In genomic region chr6:158233214-158233795, GRCh38 we compare ENCODE assay signal across 7 cellular contexts.
DNase-seq lines count a peak whose midpoint lies in the region; ATAC-seq, FAIRE-seq and TF ChIP-seq lines count a peak whose summit lies in the region.

No MANE protein-coding gene starts in this region.

- peaks cover 29% of the 10 kb centered on the region; the same call in 1 of the 2 replicates for H3F3A ChIP-seq in PC-9 (ENCODE audit: insufficient read depth, low read depth)

- H3K9me3 ChIP-seq in PC-9 (ENCODE audit: insufficient read depth, low read depth), result no peaks in the 10 kb centered on the region

- H3K4me3 ChIP-seq in PC-9, result peak overlapping the region; percentile 73

- DNase-seq in GM19239 (ENCODE audit: insufficient read length, low spot score) (no peak), PC-9 (no peak), nephron progenitor cell (peak; percentile 23), islet precursor cell (no peak)
- no peak for DNase-seq in effector memory CD8-positive, alpha-beta T cell

- H3K27ac ChIP-seq in PC-9, result peak overlapping the region; percentile 39; the same call in 1 of the 2 replicates

- no peak for ATAC-seq in effector memory CD8-positive, alpha-beta T cell (replicated peaks)
- ATAC-seq in GM21786 (IDR thresholded peaks at IDR 0.05; ENCODE audit: unreplicated experiment) (no peak), HG02798 (IDR thresholded peaks at IDR 0.05; ENCODE audit: poor library complexity, unreplicated experiment) (no peak)

- no peaks in the 10 kb centered on the region for H3K9me2 ChIP-seq in PC-9 (ENCODE audit: insufficient read depth)

- POLR2A ChIA-PET in PC-9 (lab: Charles Lee; ENCODE audit: unreplicated experiment), result interaction anchor here (0.6 kb wide), 1 partner anchor 221 kb away, joined by 4 read pairs; no protein-coding TSS in a partner anchor

- FAIRE-seq in GM19239 (lab: Jason Lieb, UNC), result peak; percentile 8

- intact Hi-C loops in PC-9 (cut with micrococcal nuclease; ENCODE audit: unreplicated experiment), result loop anchor here (5.0 kb wide), 1 partner anchor 329 kb away; the partner anchor contains the start of gene TMEM181

- H3K36me3 ChIP-seq in PC-9 (ENCODE audit: low read depth), result no peaks in the 10 kb centered on the region

- H3K4me2 ChIP-seq in PC-9, result peak overlapping the region; percentile 92

- CTCF ChIA-PET in PC-9 (lab: Charles Lee), result no interaction called here

- no peaks in the 10 kb centered on the region for H3K9me3 Mint-ChIP-seq in effector memory CD8-positive, alpha-beta T cell
- H3K9me3 Mint-ChIP-seq in nephron progenitor cell, result peaks cover 18% of the 10 kb centered on the region

- peaks cover 49% of the 10 kb centered on the region for H3K79me2 ChIP-seq in PC-9 (ENCODE audit: low read depth)

- H3K27me3 ChIP-seq in PC-9 (ENCODE audit: insufficient read depth, low read depth), result no peaks in the 10 kb centered on the region

- TF ChIP-seq CTCF in PC-9 (conservative IDR thresholded peaks at IDR 0.05), result no peak
- no peak for TF ChIP-seq CTCF in nephron progenitor cell (IDR thresholded peaks at IDR 0.05)

- peaks cover 24 to 29% of the 10 kb centered on the region in 2 donors for H3K4me1 Mint-ChIP-seq in effector memory CD8-positive, alpha-beta T cell (ENCODE audit: low read depth in 2 of 2)
- H3K4me1 Mint-ChIP-seq in nephron progenitor cell, result peaks cover 30% of the 10 kb centered on the region

- H4K20me1 ChIP-seq in PC-9 (ENCODE audit: insufficient read depth), result peaks cover 24% of the 10 kb centered on the region

- H3K4me3 Mint-ChIP-seq in effector memory CD8-positive, alpha-beta T cell, result peak overlapping the region; percentile 90 to 93
- peak overlapping the region; percentile 95 for H3K4me3 Mint-ChIP-seq in nephron progenitor cell

- H3K4me1 ChIP-seq in PC-9 (replicated peaks; ENCODE audit: insufficient read depth), result peaks cover 20% of the 10 kb centered on the region

- H3K27ac Mint-ChIP-seq in effector memory CD8-positive, alpha-beta T cell, result peak overlapping the region; percentile 88 to 93
- peak overlapping the region; percentile 87 for H3K27ac Mint-ChIP-seq in nephron progenitor cell

- H2AFZ ChIP-seq in PC-9, result peak overlapping the region; percentile 78; the same call in 1 of the 2 replicates

- H3K36me3 Mint-ChIP-seq in effector memory CD8-positive, alpha-beta T cell (ENCODE audit: insufficient read depth), result peaks cover 27% of the 10 kb centered on the region
- peaks cover 32% of the 10 kb centered on the region for H3K36me3 Mint-ChIP-seq in nephron progenitor cell (ENCODE audit: low read depth)

- BruUV-seq in PC-9 (replicated peaks; lab: Mats Ljungman, UMichigan), result TSS peak; percentile 49

- no peaks in the 10 kb centered on the region for H3K27me3 Mint-ChIP-seq in effector memory CD8-positive, alpha-beta T cell
- no peaks in the 10 kb centered on the region for H3K27me3 Mint-ChIP-seq in nephron progenitor cell (ENCODE audit: low read depth, poor library complexity)
